In the genomic region with DNA sequence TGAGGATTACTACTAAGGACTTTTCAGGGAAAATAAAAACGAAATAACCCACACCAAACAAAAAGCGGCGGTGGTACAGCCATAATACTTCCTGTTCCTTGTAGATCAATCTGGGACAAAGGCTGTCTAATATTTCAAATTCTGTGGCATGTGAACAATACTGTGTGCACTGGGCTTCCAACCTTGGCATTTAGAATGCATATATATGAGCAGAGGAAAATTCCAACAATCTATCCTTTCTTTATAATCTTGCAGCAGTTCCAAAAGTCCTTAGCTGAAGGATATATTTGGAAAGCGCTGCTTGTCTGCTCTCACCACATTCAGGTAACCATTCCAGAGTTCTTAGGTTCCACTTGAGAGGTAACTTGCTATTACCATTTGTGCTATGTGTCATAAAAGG, we compare ENCODE assay signal across 1 cellular context.
TF ChIP-seq lines count a peak whose summit lies in the region.

No MANE protein-coding gene starts in this region.

TF ChIP-seq in GM23338, 12 proteins besides CTCF, POLR2A, EP300 and RAD21 (continued from another document):
- TF ChIP-seq, protein P1, sequence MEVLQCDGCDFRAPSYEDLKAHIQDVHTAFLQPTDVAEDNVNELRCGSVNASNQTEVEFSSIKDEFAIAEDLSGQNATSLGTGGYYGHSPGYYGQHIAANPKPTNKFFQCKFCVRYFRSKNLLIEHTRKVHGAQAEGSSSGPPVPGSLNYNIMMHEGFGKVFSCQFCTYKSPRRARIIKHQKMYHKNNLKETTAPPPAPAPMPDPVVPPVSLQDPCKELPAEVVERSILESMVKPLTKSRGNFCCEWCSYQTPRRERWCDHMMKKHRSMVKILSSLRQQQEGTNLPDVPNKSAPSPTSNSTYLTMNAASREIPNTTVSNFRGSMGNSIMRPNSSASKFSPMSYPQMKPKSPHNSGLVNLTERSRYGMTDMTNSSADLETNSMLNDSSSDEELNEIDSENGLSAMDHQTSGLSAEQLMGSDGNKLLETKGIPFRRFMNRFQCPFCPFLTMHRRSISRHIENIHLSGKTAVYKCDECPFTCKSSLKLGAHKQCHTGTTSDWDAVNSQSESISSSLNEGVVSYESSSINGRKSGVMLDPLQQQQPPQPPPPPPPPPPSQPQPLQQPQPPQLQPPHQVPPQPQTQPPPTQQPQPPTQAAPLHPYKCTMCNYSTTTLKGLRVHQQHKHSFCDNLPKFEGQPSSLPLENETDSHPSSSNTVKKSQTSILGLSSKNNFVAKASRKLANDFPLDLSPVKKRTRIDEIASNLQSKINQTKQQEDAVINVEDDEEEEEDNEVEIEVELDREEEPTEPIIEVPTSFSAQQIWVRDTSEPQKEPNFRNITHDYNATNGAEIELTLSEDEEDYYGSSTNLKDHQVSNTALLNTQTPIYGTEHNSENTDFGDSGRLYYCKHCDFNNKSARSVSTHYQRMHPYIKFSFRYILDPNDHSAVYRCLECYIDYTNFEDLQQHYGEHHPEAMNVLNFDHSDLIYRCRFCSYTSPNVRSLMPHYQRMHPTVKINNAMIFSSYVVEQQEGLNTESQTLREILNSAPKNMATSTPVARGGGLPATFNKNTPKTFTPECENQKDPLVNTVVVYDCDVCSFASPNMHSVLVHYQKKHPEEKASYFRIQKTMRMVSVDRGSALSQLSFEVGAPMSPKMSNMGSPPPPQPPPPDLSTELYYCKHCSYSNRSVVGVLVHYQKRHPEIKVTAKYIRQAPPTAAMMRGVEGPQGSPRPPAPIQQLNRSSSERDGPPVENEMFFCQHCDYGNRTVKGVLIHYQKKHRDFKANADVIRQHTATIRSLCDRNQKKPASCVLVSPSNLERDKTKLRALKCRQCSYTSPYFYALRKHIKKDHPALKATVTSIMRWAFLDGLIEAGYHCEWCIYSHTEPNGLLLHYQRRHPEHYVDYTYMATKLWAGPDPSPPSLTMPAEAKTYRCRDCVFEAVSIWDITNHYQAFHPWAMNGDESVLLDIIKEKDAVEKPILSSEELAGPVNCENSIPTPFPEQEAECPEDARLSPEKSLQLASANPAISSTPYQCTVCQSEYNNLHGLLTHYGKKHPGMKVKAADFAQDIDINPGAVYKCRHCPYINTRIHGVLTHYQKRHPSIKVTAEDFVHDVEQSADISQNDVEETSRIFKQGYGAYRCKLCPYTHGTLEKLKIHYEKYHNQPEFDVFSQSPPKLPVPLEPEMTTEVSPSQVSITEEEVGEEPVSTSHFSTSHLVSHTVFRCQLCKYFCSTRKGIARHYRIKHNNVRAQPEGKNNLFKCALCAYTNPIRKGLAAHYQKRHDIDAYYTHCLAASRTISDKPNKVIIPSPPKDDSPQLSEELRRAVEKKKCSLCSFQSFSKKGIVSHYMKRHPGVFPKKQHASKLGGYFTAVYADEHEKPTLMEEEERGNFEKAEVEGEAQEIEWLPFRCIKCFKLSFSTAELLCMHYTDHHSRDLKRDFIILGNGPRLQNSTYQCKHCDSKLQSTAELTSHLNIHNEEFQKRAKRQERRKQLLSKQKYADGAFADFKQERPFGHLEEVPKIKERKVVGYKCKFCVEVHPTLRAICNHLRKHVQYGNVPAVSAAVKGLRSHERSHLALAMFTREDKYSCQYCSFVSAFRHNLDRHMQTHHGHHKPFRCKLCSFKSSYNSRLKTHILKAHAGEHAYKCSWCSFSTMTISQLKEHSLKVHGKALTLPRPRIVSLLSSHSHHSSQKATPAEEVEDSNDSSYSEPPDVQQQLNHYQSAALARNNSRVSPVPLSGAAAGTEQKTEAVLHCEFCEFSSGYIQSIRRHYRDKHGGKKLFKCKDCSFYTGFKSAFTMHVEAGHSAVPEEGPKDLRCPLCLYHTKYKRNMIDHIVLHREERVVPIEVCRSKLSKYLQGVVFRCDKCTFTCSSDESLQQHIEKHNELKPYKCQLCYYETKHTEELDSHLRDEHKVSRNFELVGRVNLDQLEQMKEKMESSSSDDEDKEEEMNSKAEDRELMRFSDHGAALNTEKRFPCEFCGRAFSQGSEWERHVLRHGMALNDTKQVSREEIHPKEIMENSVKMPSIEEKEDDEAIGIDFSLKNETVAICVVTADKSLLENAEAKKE (CRISPR knock-in tag; IDR thresholded peaks at IDR 0.05), result no peak
- no peak for TF ChIP-seq ZNF114 (CRISPR knock-in tag; IDR thresholded peaks at IDR 0.05)
- no peak for TF ChIP-seq STAT1 (IDR thresholded peaks at IDR 0.05; ENCODE audit: unreplicated experiment)
- TF ChIP-seq EZH2 (IDR thresholded peaks at IDR 0.05; ENCODE audit: low read depth, unreplicated experiment), result no peak
- TF ChIP-seq EZH2phosphoT487 (IDR thresholded peaks at IDR 0.05; ENCODE audit: unreplicated experiment), result no peak
- no peak for TF ChIP-seq ZNF331 (CRISPR knock-in tag; IDR thresholded peaks at IDR 0.05; ENCODE audit: low read depth)
- TF ChIP-seq POLR2AphosphoS5 (IDR thresholded peaks at IDR 0.05; ENCODE audit: low read depth), result no peak
- TF ChIP-seq, protein P2, sequence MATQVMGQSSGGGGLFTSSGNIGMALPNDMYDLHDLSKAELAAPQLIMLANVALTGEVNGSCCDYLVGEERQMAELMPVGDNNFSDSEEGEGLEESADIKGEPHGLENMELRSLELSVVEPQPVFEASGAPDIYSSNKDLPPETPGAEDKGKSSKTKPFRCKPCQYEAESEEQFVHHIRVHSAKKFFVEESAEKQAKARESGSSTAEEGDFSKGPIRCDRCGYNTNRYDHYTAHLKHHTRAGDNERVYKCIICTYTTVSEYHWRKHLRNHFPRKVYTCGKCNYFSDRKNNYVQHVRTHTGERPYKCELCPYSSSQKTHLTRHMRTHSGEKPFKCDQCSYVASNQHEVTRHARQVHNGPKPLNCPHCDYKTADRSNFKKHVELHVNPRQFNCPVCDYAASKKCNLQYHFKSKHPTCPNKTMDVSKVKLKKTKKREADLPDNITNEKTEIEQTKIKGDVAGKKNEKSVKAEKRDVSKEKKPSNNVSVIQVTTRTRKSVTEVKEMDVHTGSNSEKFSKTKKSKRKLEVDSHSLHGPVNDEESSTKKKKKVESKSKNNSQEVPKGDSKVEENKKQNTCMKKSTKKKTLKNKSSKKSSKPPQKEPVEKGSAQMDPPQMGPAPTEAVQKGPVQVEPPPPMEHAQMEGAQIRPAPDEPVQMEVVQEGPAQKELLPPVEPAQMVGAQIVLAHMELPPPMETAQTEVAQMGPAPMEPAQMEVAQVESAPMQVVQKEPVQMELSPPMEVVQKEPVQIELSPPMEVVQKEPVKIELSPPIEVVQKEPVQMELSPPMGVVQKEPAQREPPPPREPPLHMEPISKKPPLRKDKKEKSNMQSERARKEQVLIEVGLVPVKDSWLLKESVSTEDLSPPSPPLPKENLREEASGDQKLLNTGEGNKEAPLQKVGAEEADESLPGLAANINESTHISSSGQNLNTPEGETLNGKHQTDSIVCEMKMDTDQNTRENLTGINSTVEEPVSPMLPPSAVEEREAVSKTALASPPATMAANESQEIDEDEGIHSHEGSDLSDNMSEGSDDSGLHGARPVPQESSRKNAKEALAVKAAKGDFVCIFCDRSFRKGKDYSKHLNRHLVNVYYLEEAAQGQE (IDR thresholded peaks at IDR 0.05; ENCODE audit: unreplicated experiment), result no peak
- no peak for TF ChIP-seq NANOG (IDR thresholded peaks at IDR 0.05; ENCODE audit: borderline replicate concordance)
- TF ChIP-seq, protein P3, sequence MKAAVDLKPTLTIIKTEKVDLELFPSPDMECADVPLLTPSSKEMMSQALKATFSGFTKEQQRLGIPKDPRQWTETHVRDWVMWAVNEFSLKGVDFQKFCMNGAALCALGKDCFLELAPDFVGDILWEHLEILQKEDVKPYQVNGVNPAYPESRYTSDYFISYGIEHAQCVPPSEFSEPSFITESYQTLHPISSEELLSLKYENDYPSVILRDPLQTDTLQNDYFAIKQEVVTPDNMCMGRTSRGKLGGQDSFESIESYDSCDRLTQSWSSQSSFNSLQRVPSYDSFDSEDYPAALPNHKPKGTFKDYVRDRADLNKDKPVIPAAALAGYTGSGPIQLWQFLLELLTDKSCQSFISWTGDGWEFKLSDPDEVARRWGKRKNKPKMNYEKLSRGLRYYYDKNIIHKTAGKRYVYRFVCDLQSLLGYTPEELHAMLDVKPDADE (IDR thresholded peaks at IDR 0.05), result no peak
- TF ChIP-seq CREB1 (CRISPR knock-in tag; IDR thresholded peaks at IDR 0.05; ENCODE audit: low read depth), result no peak
